In the genomic region with DNA sequence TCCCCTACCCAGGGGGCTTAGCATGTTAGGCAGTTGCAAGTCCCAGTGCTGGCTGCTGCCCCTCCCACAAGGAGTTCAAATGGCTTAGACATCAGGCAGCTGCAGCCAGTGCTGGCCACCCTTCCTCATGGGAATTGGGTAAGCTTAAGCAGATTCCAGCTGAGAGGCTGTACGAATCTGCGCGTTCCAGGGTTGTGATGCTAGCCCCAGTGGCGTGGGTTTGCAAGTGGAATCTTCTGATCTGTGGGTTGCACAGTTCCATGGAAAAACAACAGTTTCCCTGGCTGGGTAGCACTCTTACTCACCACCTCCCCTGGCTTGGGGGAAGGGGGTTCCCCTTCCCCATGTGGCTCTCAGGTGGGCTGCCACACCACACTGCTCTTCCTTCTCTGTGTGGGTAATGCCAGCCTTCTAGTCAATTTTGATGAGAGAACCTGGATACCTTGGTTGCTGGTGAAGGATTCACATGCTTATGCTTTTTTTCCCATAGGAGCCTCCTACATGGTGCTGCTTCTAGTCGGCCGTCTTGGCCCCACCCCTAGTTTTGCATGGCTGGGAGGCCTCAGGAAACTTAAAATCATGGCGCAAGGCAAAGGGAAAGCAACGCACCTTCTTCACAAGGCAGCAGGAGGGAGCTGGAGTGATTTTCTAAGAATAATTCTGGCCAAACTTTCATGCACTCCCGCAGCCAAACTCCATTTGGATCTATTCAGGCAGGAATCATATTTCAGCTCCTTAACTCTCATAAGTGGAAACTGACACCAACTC, we compare ENCODE assay signal across 14 cellular contexts. TPM values are rescaled to one million over a fixed set of nuclear protein-coding genes. Genes with fewer than 3 reads are reported as not detected.
DNase-seq lines count a peak whose midpoint lies in the region; ATAC-seq lines count a peak whose summit lies in the region.
"Had no signal": no experiment of that assay in that cellular context is flagged by ENCODE, and none has a peak within 500 bp of the region (broad histone marks: within the 10 kb centered on the region; RNA-seq: fewer than 3 reads in every experiment).

No MANE protein-coding gene starts in this region.

- ATAC-seq in stimulated activated naive CD8-positive, alpha-beta T cell treated with anti-CD3 and anti-CD28 coated beads, Interleukin-15, Interleukin-2, amounts not matched to agents 100 U/mL and 50 U/mL, for 24 hours, result peak; percentile 79
- ATAC-seq in stimulated activated naive CD8-positive, alpha-beta T cell treated with anti-CD3 and anti-CD28 coated beads, Interleukin-15, amount 100 ng/mL, for 72 hours, result no peak
- ATAC-seq in right cardiac atrium, result peak in 1 of 2 donors; percentile 47
- no peak for ATAC-seq in GM18858 (IDR thresholded peaks at IDR 0.05; ENCODE audit: unreplicated experiment)
- ATAC-seq: activated T-helper 17 cell treated with anti-CD3 and anti-CD28 coated beads, Interleukin-2, amount 50 U/mL, for 72 hours had no signal

- no peaks in the 10 kb centered on the region for H3K4me1 Mint-ChIP-seq in stimulated activated naive CD8-positive, alpha-beta T cell treated with anti-CD3 and anti-CD28 coated beads, Interleukin-15, amount 100 ng/mL, for 72 hours
- H3K4me1 Mint-ChIP-seq: activated T-helper 17 cell treated with anti-CD3 and anti-CD28 coated beads, Interleukin-2, amount 50 U/mL, for 72 hours had no signal

- no peaks in the 10 kb centered on the region for H3K9me3 Mint-ChIP-seq in stimulated activated naive CD8-positive, alpha-beta T cell treated with anti-CD3 and anti-CD28 coated beads, Interleukin-15, amount 100 ng/mL, for 72 hours
- H3K9me3 Mint-ChIP-seq: activated T-helper 17 cell treated with anti-CD3 and anti-CD28 coated beads, Interleukin-2, amount 50 U/mL, for 72 hours had no signal

- H3K27ac ChIP-seq in right cardiac atrium (ENCODE audit: low read length), result peak overlapping the region; percentile 2

- H3K27me3 Mint-ChIP-seq in stimulated activated naive CD8-positive, alpha-beta T cell treated with anti-CD3 and anti-CD28 coated beads, Interleukin-15, amount 100 ng/mL, for 72 hours, result peaks cover 38% of the 10 kb centered on the region

- intact Hi-C loops in right cardiac atrium (cut with DNase I), result no loop called here

- no peak overlapping the region for H3K27ac Mint-ChIP-seq in stimulated activated naive CD8-positive, alpha-beta T cell treated with anti-CD3 and anti-CD28 coated beads, Interleukin-15, amount 100 ng/mL, for 72 hours
- H3K27ac Mint-ChIP-seq: activated T-helper 17 cell treated with anti-CD3 and anti-CD28 coated beads, Interleukin-2, amount 50 U/mL, for 72 hours had no signal

- DNase-seq in stimulated activated naive CD8-positive, alpha-beta T cell treated with anti-CD3 and anti-CD28 coated beads, Interleukin-15, Interleukin-2, amounts not matched to agents 100 U/mL and 50 U/mL, for 24 hours, result peak; percentile 34
- DNase-seq in stimulated activated naive CD8-positive, alpha-beta T cell treated with anti-CD3 and anti-CD28 coated beads, Interleukin-15, amount 100 ng/mL, for 72 hours, result no peak
- DNase-seq in NCI-H82 (lab: John Stamatoyannopoulos, UW), result peak; percentile 96
- peak in 2 of 3 donors; percentile 35 to 49 for DNase-seq in right cardiac atrium
- DNase-seq in putamen (ENCODE audit: low spot score), result no peak
- no peak for DNase-seq in NCI-H748 (lab: John Stamatoyannopoulos, UW; ENCODE audit: unreplicated experiment)
- no peak for DNase-seq in activated effector memory CD4-positive, alpha-beta T cell treated with anti-CD3 and anti-CD28 coated beads, Interleukin-2, amount 50 U/mL, for 16 hours
- DNase-seq: activated CD4-positive, alpha-beta T cell treated with anti-CD3 and anti-CD28 coated beads, Interleukin-2, amount 50 U/mL, for 48 hours; AML-193; kidney; stimulated activated naive CD4-positive, alpha-beta T cell; T-helper 2 cell had no signal

- no peak overlapping the region for H3K4me3 ChIP-seq in right cardiac atrium (ENCODE audit: low read length)

- no peaks in the 10 kb centered on the region for H3K27me3 ChIP-seq in right cardiac atrium (ENCODE audit: control insufficient read depth, insufficient read depth)

- 55% methylated on average over 9 of the region's 9 CpGs for WGBS in right cardiac atrium

- H3K4me1 ChIP-seq in right cardiac atrium (ENCODE audit: control insufficient read depth, insufficient read depth, low read length), result peaks cover 3% of the 10 kb centered on the region

- H3K4me3 Mint-ChIP-seq in stimulated activated naive CD8-positive, alpha-beta T cell treated with anti-CD3 and anti-CD28 coated beads, Interleukin-15, amount 100 ng/mL, for 72 hours, result no peak overlapping the region
- H3K4me3 Mint-ChIP-seq: activated T-helper 17 cell treated with anti-CD3 and anti-CD28 coated beads, Interleukin-2, amount 50 U/mL, for 72 hours had no signal

- H3K9me3 ChIP-seq in right cardiac atrium (ENCODE audit: control insufficient read depth, low read length), result no peaks in the 10 kb centered on the region

RNA-seq across cellular contexts. Expression of a gene that starts 13.0 kb away (rescaled TPM):
- total RNA-seq in right cardiac atrium, result 1 to 10 TPM in 2 of 4 donors, under 1 TPM in 2; 0.77 to 1.2 (median 0.90) TPM
- polyA plus RNA-seq in right cardiac atrium, result 1.2 TPM

RNA-seq across cellular contexts. Expression of a gene that starts 13.0 kb away (rescaled TPM):
- total RNA-seq in right cardiac atrium, result 10 to 100 TPM; 10.3 to 13.2 (median 12.2) TPM
- polyA plus RNA-seq in right cardiac atrium, result 11.1 TPM

RNA-seq across cellular contexts. Expression of a gene that starts 14.1 kb away (rescaled TPM):
- 10 to 100 TPM; 59.6 to 70.0 (median 61.0) TPM for total RNA-seq in right cardiac atrium
- 40.5 TPM for polyA plus RNA-seq in right cardiac atrium

RNA-seq across cellular contexts. Expression of a gene that starts 36.5 kb away (rescaled TPM):
- total RNA-seq in right cardiac atrium, result 10 to 100 TPM; 14.6 to 16.1 (median 14.8) TPM
- polyA plus RNA-seq in right cardiac atrium, result 7.5 TPM

RNA-seq across cellular contexts. Expression of a gene that starts 36.6 kb away (rescaled TPM):
- 10 to 100 TPM in 3 of 4 donors, 1 to 10 TPM in 1; 9.6 to 13.6 (median 11.8) TPM for total RNA-seq in right cardiac atrium
- 6.3 TPM for polyA plus RNA-seq in right cardiac atrium

Comparison
In these comparisons a context has a peak if more than half of its experiments do, and no peak if none do; other contexts are left out.
1. DNase-seq: peak in stimulated activated naive CD8-positive, alpha-beta T cell treated with anti-CD3 and anti-CD28 coated beads, Interleukin-15, Interleukin-2, amounts not matched to agents 100 U/mL and 50 U/mL, for 24 hours (single experiment), NCI-H82 (single experiment) and right cardiac atrium (2 of 3); none in stimulated activated naive CD8-positive, alpha-beta T cell treated with anti-CD3 and anti-CD28 coated beads, Interleukin-15, amount 100 ng/mL, for 72 hours (0 of 2), putamen (single experiment), NCI-H748 (single experiment) and activated effector memory CD4-positive, alpha-beta T cell treated with anti-CD3 and anti-CD28 coated beads, Interleukin-2, amount 50 U/mL, for 16 hours (single experiment).